ENCODE assay signal across 28 cellular contexts in genomic region chr1:173362543-173362942, GRCh38.
"Had no signal": no experiment of that assay in that cellular context is flagged by ENCODE, and none has a peak within 500 bp of the region (broad histone marks: within the 10 kb centered on the region; RNA-seq: fewer than 3 reads in every experiment).

No MANE protein-coding gene starts in this region.

- DNase-seq: naive thymus-derived CD4-positive, alpha-beta T cell; natural killer cell; nucleus accumbens; ovary; posterior cingulate gyrus; psoas muscle; right cardiac atrium; right lobe of liver; sigmoid colon; small intestine; stimulated activated CD4-positive, alpha-beta T cell treated with anti-CD3 and anti-CD28 coated beads, Interleukin-1b, Interleukin-23, amount 100 ng/mL, for 48 hours; stimulated activated CD4-positive, alpha-beta T cell treated with anti-CD3 and anti-CD28 coated beads, Interleukin-4, amount 100 ng/mL, for 1 hour; stimulated activated CD4-positive, alpha-beta T cell treated with anti-CD3 and anti-CD28 coated beads, Interleukin-4, amount 100 ng/mL, for 4 hours; stimulated activated CD8-positive, alpha-beta memory T cell treated with anti-CD3 and anti-CD28 coated beads, Interleukin-4, amount 100 ng/mL, for 48 hours; stimulated activated naive CD4-positive, alpha-beta T cell treated with Interleukin-2 at 50 U/mL for 16 hours; stomach; thyroid gland; transverse colon; upper lobe of right lung; uterus had no signal

- H3K79me2 ChIP-seq: parathyroid adenoma had no signal

- H3K36me3 Mint-ChIP-seq: natural killer cell, type B pancreatic cell had no signal

- H3K4me3 ChIP-seq: ovary, psoas muscle, right lobe of liver, sigmoid colon, stomach, thoracic aorta, thyroid gland, transverse colon, upper lobe of right lung, uterus had no signal

- FAIRE-seq: small intestine had no signal

- H3K4me1 ChIP-seq: parathyroid adenoma, psoas muscle, right lobe of liver, sigmoid colon, stomach, thyroid gland, transverse colon, upper lobe of right lung, uterus had no signal

- H3K27me3 Mint-ChIP-seq: progenitor cell of endocrine pancreas; stimulated activated memory B cell treated with anti-CD40 and anti-IgM and Interleukin-4, amounts not matched to agents 10 μg/mL and 1 μg/mL and 100 μg/mL, for 72 hours; stimulated activated naive CD8-positive, alpha-beta T cell treated with anti-CD3 and anti-CD28 coated beads, Interleukin-15, Interleukin-2, amounts not matched to agents 100 ng/mL and 50 ng/mL, for 24 hours; type B pancreatic cell had no signal

- H3K9ac ChIP-seq: parathyroid adenoma had no signal

- H3K27me3 ChIP-seq: neutrophil, ovary, right lobe of liver, sigmoid colon, stomach, thyroid gland, transverse colon, upper lobe of right lung, uterus had no signal

- H3K27ac Mint-ChIP-seq: naive thymus-derived CD4-positive, alpha-beta T cell; natural killer cell; nephron; progenitor cell of endocrine pancreas; stimulated activated memory B cell treated with anti-CD40 and anti-IgM and Interleukin-4, amounts not matched to agents 10 μg/mL and 1 μg/mL and 100 μg/mL, for 72 hours; stimulated activated naive CD8-positive, alpha-beta T cell treated with anti-CD3 and anti-CD28 coated beads, Interleukin-15, Interleukin-2, amounts not matched to agents 100 ng/mL and 50 ng/mL, for 24 hours; type B pancreatic cell had no signal

- H3K9me3 Mint-ChIP-seq: natural killer cell; nephron; stimulated activated memory B cell treated with anti-CD40 and anti-IgM and Interleukin-4, amounts not matched to agents 10 μg/mL and 1 μg/mL and 100 μg/mL, for 72 hours; stimulated activated naive CD8-positive, alpha-beta T cell treated with anti-CD3 and anti-CD28 coated beads, Interleukin-15, Interleukin-2, amounts not matched to agents 100 ng/mL and 50 ng/mL, for 24 hours; type B pancreatic cell had no signal

- H3K9me3 ChIP-seq: neutrophil, ovary, psoas muscle, right lobe of liver, sigmoid colon, stomach, thoracic aorta, thyroid gland, transverse colon, upper lobe of right lung, uterus had no signal

- H2AFZ ChIP-seq: parathyroid adenoma had no signal

- H3K4me3 Mint-ChIP-seq: naive thymus-derived CD4-positive, alpha-beta T cell; natural killer cell; nephron; stimulated activated memory B cell treated with anti-CD40 and anti-IgM and Interleukin-4, amounts not matched to agents 10 μg/mL and 1 μg/mL and 100 μg/mL, for 72 hours; stimulated activated naive CD8-positive, alpha-beta T cell treated with anti-CD3 and anti-CD28 coated beads, Interleukin-15, Interleukin-2, amounts not matched to agents 100 ng/mL and 50 ng/mL, for 24 hours; type B pancreatic cell had no signal

- H3K36me3 ChIP-seq: neutrophil, ovary, right lobe of liver, sigmoid colon, stomach, thoracic aorta, thyroid gland, transverse colon, upper lobe of right lung, uterus had no signal

- H3K27ac ChIP-seq: neutrophil, ovary, parathyroid adenoma, psoas muscle, right lobe of liver, sigmoid colon, stomach, thoracic aorta, thyroid gland, transverse colon, upper lobe of right lung, uterus had no signal

- H3K4me1 Mint-ChIP-seq: nephron had no signal
